Comparison of ENCODE assay signal across 8 cellular contexts in the genomic region with DNA sequence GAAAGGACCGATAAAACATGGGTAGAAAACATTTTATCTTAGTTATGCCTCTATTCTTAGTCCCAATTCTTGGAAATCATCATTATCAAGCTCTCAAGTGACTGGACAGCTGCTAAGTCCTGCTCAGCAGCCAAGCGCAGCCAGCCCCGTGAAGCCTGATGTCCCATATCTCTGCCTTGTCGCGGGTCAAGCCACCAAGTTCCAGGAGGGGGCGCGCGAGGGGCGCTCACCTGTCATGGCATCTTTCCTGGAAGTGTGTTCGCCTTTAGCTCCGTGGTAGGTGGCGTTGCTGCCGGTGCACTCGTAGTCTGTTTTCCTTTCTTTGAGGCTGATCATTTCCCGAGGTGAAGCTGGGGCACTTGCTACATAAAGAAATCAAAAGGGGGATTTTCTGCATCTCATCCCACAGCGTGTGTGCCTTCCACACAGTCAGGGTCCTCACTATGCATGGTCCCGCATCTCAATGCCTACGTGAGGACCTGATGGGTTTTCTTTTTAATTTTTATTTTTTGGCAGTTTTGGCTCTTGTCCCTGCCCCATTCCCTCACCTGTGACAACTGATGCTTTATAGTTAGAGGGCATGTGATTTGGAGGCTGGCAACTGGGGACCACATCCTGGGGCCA.
DNase-seq lines count a peak whose midpoint lies in the region; ATAC-seq, FAIRE-seq and TF ChIP-seq lines count a peak whose summit lies in the region.

No MANE protein-coding gene starts in this region.

- H3K36me3 ChIP-seq in astrocyte (ENCODE audit: insufficient read depth, low read length) (no peaks in the 10 kb centered on the region), keratinocyte (ENCODE audit: control insufficient read depth in 2 of 2, extremely low read depth in 1 of 2, insufficient read depth in 2 of 2, low read length in 2 of 2) (no peaks in the 10 kb centered on the region), gastrocnemius medialis (no peaks in the 10 kb centered on the region)

- H3K36me3 Mint-ChIP-seq in astrocyte (ENCODE audit: low read depth, unreplicated experiment): no peaks in the 10 kb centered on the region

- ATAC-seq in GM21576 (IDR thresholded peaks at IDR 0.05; ENCODE audit: unreplicated experiment) (peak; percentile 94), gastrocnemius medialis (no peak)

- in situ Hi-C loops in gastrocnemius medialis (cut with MboI; ENCODE audit: low sequenced_read_pairs in 4 of 4): no loop called here

- H2AFZ ChIP-seq in astrocyte (ENCODE audit: low read depth, low read length): no peak overlapping the region
- H2AFZ ChIP-seq in keratinocyte (ENCODE audit: control insufficient read depth, low read length): no peak overlapping the region

- H3K4me1 ChIP-seq in astrocyte (ENCODE audit: insufficient read depth, low read length) (no peaks in the 10 kb centered on the region), keratinocyte (ENCODE audit: control insufficient read depth, extremely low read depth, insufficient read depth, low read length) (no peaks in the 10 kb centered on the region), gastrocnemius medialis (no peaks in the 10 kb centered on the region)

- peak; percentile 43 for TF ChIP-seq CTCF in astrocyte (IDR thresholded peaks at IDR 0.05; ENCODE audit: insufficient read depth, low read depth, low read length)
- peak; percentile 64 to 82 (median 79) for TF ChIP-seq CTCF in keratinocyte (optimal IDR thresholded peaks at IDR 0.05 in 1 of 3, IDR thresholded peaks at IDR 0.05 in 1 of 3, conservative IDR thresholded peaks at IDR 0.05 in 1 of 3; ENCODE audit: extremely low read depth in 1 of 3, insufficient read depth in 2 of 3, low read length in 3 of 3)
- no peak for TF ChIP-seq CTCF in gastrocnemius medialis (IDR thresholded peaks at IDR 0.05 in 4 of 5, conservative IDR thresholded peaks at IDR 0.05 in 1 of 5)

- H3K4me1 Mint-ChIP-seq in astrocyte (ENCODE audit: low read depth, unreplicated experiment): peaks cover 1% of the 10 kb centered on the region

- H3K27me3 ChIP-seq in astrocyte (ENCODE audit: insufficient read depth, low read length) (no peaks in the 10 kb centered on the region), keratinocyte (ENCODE audit: control insufficient read depth, extremely low read depth, insufficient read depth, low read length) (no peaks in the 10 kb centered on the region), gastrocnemius medialis (peaks cover 0 to 6% (median 0%) of the 10 kb centered on the region in 3 donors)

- H3K9me3 ChIP-seq in astrocyte (ENCODE audit: insufficient read depth, low read depth, low read length) (no peaks in the 10 kb centered on the region), keratinocyte (ENCODE audit: control insufficient read depth, low read depth, low read length) (no peaks in the 10 kb centered on the region), gastrocnemius medialis (no peaks in the 10 kb centered on the region)

- H4K20me1 ChIP-seq in astrocyte (ENCODE audit: insufficient read depth, low read length): no peaks in the 10 kb centered on the region
- no peaks in the 10 kb centered on the region for H4K20me1 ChIP-seq in keratinocyte (ENCODE audit: control insufficient read depth, extremely low read depth, insufficient read depth, low read length)

- H3K9ac ChIP-seq in astrocyte (ENCODE audit: low read length) (no peak overlapping the region), keratinocyte (ENCODE audit: control insufficient read depth, extremely low read depth, insufficient read depth, low read length) (no peak overlapping the region)

- no peaks in the 10 kb centered on the region for H3K9me1 ChIP-seq in keratinocyte (ENCODE audit: control insufficient read depth, extremely low read depth, insufficient read depth, low read length)

- H3K4me3 Mint-ChIP-seq in astrocyte (ENCODE audit: unreplicated experiment): no peak overlapping the region

- dilution Hi-C loops in keratinocyte (cut with MboI; ENCODE audit: extremely low pct_ligation_motif_present, low sequenced_read_pairs): no loop called here

- H3K4me2 ChIP-seq in astrocyte (ENCODE audit: low read length) (no peak overlapping the region), keratinocyte (ENCODE audit: control insufficient read depth, extremely low read depth, insufficient read depth, low read depth, low read length) (no peak overlapping the region)

- H3K27ac ChIP-seq in astrocyte (ENCODE audit: low read depth, low read length) (no peak overlapping the region), keratinocyte (ENCODE audit: control insufficient read depth, insufficient read depth, low read length) (no peak overlapping the region), gastrocnemius medialis (no peak overlapping the region)

- H3K9me3 Mint-ChIP-seq in astrocyte (ENCODE audit: unreplicated experiment): no peaks in the 10 kb centered on the region

- intact Hi-C loops in gastrocnemius medialis (cut with DNase I; ENCODE audit: low total_unique reads): no loop called here

- no peak overlapping the region for H3K27ac Mint-ChIP-seq in astrocyte (ENCODE audit: unreplicated experiment)

- H3K4me3 ChIP-seq in astrocyte (ENCODE audit: insufficient read depth, low read depth, low read length) (no peak overlapping the region), keratinocyte (ENCODE audit: control insufficient read depth in 2 of 3, extremely low read depth in 1 of 3, insufficient read depth in 2 of 3, low read depth in 1 of 3, low read length in 3 of 3) (no peak overlapping the region), gastrocnemius medialis (no peak overlapping the region)

- TF ChIP-seq POLR2A in gastrocnemius medialis (IDR thresholded peaks at IDR 0.05): no peak

- H3K27me3 Mint-ChIP-seq in astrocyte (ENCODE audit: low read depth, unreplicated experiment): peaks cover 52% of the 10 kb centered on the region

- FAIRE-seq in astrocyte (lab: Jason Lieb, UNC): no peak
- no peak for FAIRE-seq in keratinocyte (lab: Jason Lieb, UNC)

- DNase-seq in ELR (ENCODE audit: low read depth) (peak; percentile 30), HuH-7.5 (ENCODE audit: low spot score) (peak; percentile 65), T-helper 1 cell (peak in 4 of 5 donors; percentile 28 to 52 (median 38)), astrocyte (ENCODE audit: low read depth) (no peak), keratinocyte (ENCODE audit: low read depth, low spot score) (no peak), gastrocnemius medialis (no peak)
- peak; percentile 60 for DNase-seq in stimulated activated CD4-positive, alpha-beta T cell treated with anti-CD3 and anti-CD28 coated beads, Interleukin-4, amount 100 ng/mL, for 24 hours

- H3K79me2 ChIP-seq in astrocyte (ENCODE audit: insufficient read depth, low read length): no peaks in the 10 kb centered on the region
- H3K79me2 ChIP-seq in keratinocyte (ENCODE audit: control insufficient read depth, insufficient read depth, low read length): no peaks in the 10 kb centered on the region

Comparison
In these comparisons a context has a peak if more than half of its experiments do, and no peak if none do; other contexts are left out.
1. DNase-seq: peak in ELR (single experiment), HuH-7.5 (single experiment), T-helper 1 cell (4 of 5) and stimulated activated CD4-positive, alpha-beta T cell treated with anti-CD3 and anti-CD28 coated beads, Interleukin-4, amount 100 ng/mL, for 24 hours (single experiment); none in astrocyte (single experiment), keratinocyte (single experiment) and gastrocnemius medialis (0 of 2).
2. CTCF ChIP-seq: peak in astrocyte (single experiment) and keratinocyte (3 of 3); none in gastrocnemius medialis (0 of 5).